In genomic region chr9:16704489-16705111, GRCh38 we compare ENCODE assay signal across 1 cellular context.
TF ChIP-seq lines count a peak whose summit lies in the region.

No MANE protein-coding gene starts in this region.

TF ChIP-seq in GM23338, 12 proteins besides CTCF, POLR2A, EP300 and RAD21 (continued from another document):
- no peak for TF ChIP-seq ZNF462 (CRISPR knock-in tag; IDR thresholded peaks at IDR 0.05)
- TF ChIP-seq NANOG (IDR thresholded peaks at IDR 0.05; ENCODE audit: borderline replicate concordance), result no peak
- TF ChIP-seq ZNF114 (CRISPR knock-in tag; IDR thresholded peaks at IDR 0.05), result no peak
TF ChIP-seq in GM23338: peak in this region for 0.
